8 cellular contexts compared by ENCODE assay signal in the genomic region with DNA sequence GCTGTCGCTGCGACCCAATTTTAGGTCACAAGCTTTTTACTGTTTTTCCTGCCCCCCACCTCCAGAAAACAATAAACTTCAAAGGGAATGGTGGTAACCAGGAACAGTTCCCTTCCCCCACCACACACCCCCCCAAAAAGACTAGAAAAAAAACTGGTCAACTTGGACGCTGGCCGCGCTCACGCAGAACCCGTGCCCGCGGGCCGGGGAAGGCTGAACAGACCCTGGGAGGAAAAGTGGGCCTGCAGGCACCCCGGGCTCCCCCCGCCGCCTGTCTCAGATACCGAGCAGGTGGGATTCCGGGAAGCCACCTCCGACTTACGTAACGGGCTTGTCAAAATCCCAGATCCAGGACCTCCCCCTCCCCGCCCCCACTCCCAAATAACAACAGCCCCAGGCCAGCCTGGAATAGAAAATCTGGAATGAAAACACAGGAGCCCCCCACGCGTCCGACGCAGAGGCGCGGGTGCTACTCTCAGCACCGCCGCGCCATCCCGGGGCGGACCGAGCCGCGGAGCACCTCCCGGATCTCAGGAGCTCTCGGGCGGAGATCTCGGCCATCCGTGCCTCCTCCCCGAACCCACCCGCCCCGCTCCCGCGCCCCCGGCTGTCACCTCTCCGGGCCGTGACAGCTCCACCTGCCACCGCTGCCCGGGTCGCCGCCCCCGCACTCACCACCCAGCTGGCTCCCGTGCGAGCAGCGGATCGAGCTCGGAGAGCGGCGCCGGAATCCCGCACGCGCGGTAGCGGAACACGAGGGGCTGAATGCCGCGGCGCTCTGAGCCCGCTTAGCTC. TPM values are rescaled to one million over a fixed set of nuclear protein-coding genes. Genes with fewer than 3 reads are reported as not detected.
A peak's percentile ranks its signal among the peaks of the same experiment; 100 is the strongest.
DNase-seq lines count a peak whose midpoint lies in the region; TF ChIP-seq lines count a peak whose summit lies in the region.

No MANE protein-coding gene starts in this region.

- H3K27me3 ChIP-seq in ACC112 (ENCODE audit: insufficient read depth, low read length) (no peaks in the 10 kb centered on the region), ectodermal cell (ENCODE audit: control insufficient read depth, insufficient read depth, low read length, poor library complexity, severe bottlenecking) (peaks cover 6% of the 10 kb centered on the region)

- H3K4me1 ChIP-seq in ACC112 (ENCODE audit: control insufficient read depth, insufficient read depth, low read length, unreplicated experiment) (peaks cover 34% of the 10 kb centered on the region), ectodermal cell (ENCODE audit: control insufficient read depth, insufficient read depth, low read length) (peaks cover 4% of the 10 kb centered on the region)

- H3K27ac ChIP-seq in ACC112 (ENCODE audit: low read depth, low read length) (peak overlapping the region; percentile 75), ectodermal cell (ENCODE audit: insufficient read depth, low read depth, low read length, poor library complexity, severe bottlenecking) (peak overlapping the region; percentile 22)

- no peaks in the 10 kb centered on the region for H3K27me3 Mint-ChIP-seq in activated CD4-positive, alpha-beta T cell treated with anti-CD3 and anti-CD28 coated beads, Interleukin-2, amount 10 ng/mL, durations not matched to agents 24 days and 14 days

- H3K36me3 ChIP-seq in ACC112 (ENCODE audit: insufficient read depth, low read length) (no peaks in the 10 kb centered on the region), ectodermal cell (ENCODE audit: control insufficient read depth, insufficient read depth, low read length) (no peaks in the 10 kb centered on the region)

- no peaks in the 10 kb centered on the region for H3K9me3 Mint-ChIP-seq in activated CD4-positive, alpha-beta T cell treated with anti-CD3 and anti-CD28 coated beads, Interleukin-2, amount 10 ng/mL, durations not matched to agents 24 days and 14 days

- peak overlapping the region; percentile 73 for H2AFZ ChIP-seq in ACC112 (ENCODE audit: low read length, unreplicated experiment)

- peaks cover 40% of the 10 kb centered on the region for H3K79me2 ChIP-seq in ACC112 (ENCODE audit: control insufficient read depth, insufficient read depth, low read length, unreplicated experiment)

- intact Hi-C loops in activated CD4-positive, alpha-beta T cell treated with anti-CD3 and anti-CD28 coated beads, Interleukin-2, amount 10 ng/mL, durations not matched to agents 24 days and 14 days (cut with micrococcal nuclease), result loop anchor here (1.0 to 10.0 kb wide), 7 partner anchors 14 to 497 kb away; a partner anchor contains a TSS

- no peaks in the 10 kb centered on the region for H3K9me3 ChIP-seq in ectodermal cell (ENCODE audit: control insufficient read depth, low read length)

- 0% methylated on average over 69 of the region's 69 CpGs for WGBS in ectodermal cell, 2 experiments

- peak overlapping the region; percentile 91 for H3K4me3 Mint-ChIP-seq in activated CD4-positive, alpha-beta T cell treated with anti-CD3 and anti-CD28 coated beads, Interleukin-2, amount 10 ng/mL, durations not matched to agents 24 days and 14 days

- peak; percentile 67 for DNase-seq in NCI-H1105 treated with DMSO at 0.1 percent for 48 hours (lab: John Stamatoyannopoulos, UW)
- peak; percentile 86 for DNase-seq in activated CD4-positive, alpha-beta T cell treated with anti-CD3 and anti-CD28 coated beads, Interleukin-2, amount 10 ng/mL, durations not matched to agents 24 days and 14 days
- peak; percentile 43 to 71 for DNase-seq in lung microvascular endothelial cell (ENCODE audit: low read depth in 2 of 2)
- peak; percentile 20 for DNase-seq in stimulated activated CD8-positive, alpha-beta memory T cell treated with anti-CD3 and anti-CD28 coated beads, Interleukin-4, amount 100 ng/mL, for 24 hours (ENCODE audit: low read depth)
- no peak for DNase-seq in AG08396 (ENCODE audit: low spot score)

- H3K4me3 ChIP-seq in ACC112 (ENCODE audit: low read depth, low read length), result peak overlapping the region; percentile 98
- H3K4me3 ChIP-seq in ectodermal cell (ENCODE audit: insufficient read depth, low read depth, low read length), result peak overlapping the region; percentile 81

- peak overlapping the region; percentile 99 for H3K27ac Mint-ChIP-seq in activated CD4-positive, alpha-beta T cell treated with anti-CD3 and anti-CD28 coated beads, Interleukin-2, amount 10 ng/mL, durations not matched to agents 24 days and 14 days

- TF ChIP-seq POLR2A in GM19193 (IDR thresholded peaks at IDR 0.05; ENCODE audit: extremely low read depth, insufficient read depth, insufficient read length), result peak; percentile 64

- peaks cover 55% of the 10 kb centered on the region for H3K4me1 Mint-ChIP-seq in activated CD4-positive, alpha-beta T cell treated with anti-CD3 and anti-CD28 coated beads, Interleukin-2, amount 10 ng/mL, durations not matched to agents 24 days and 14 days

- peaks cover 7% of the 10 kb centered on the region for H3K36me3 Mint-ChIP-seq in activated CD4-positive, alpha-beta T cell treated with anti-CD3 and anti-CD28 coated beads, Interleukin-2, amount 10 ng/mL, durations not matched to agents 24 days and 14 days (ENCODE audit: low read depth)

RNA-seq across cellular contexts. Expression of a gene that starts 0.6 kb away (rescaled TPM):
- 44.2 and 48.3 TPM in 2 replicates for total RNA-seq in activated CD4-positive, alpha-beta T cell treated with anti-CD3 and anti-CD28 coated beads, Interleukin-2, amount 10 ng/mL, durations not matched to agents 24 days and 14 days
- 3.8 TPM for polyA plus RNA-seq in ectodermal cell (2013, experiment 1 of 4)
- polyA plus RNA-seq in ectodermal cell (2013, experiment 2 of 4), result 4.6 TPM
- 4.2 TPM for polyA plus RNA-seq in ectodermal cell (2013, experiment 3 of 4)
- 4.8 TPM for polyA plus RNA-seq in ectodermal cell (2013, experiment 4 of 4)
- total RNA-seq in lung microvascular endothelial cell, result 13.7 and 21.0 TPM in 2 replicates
